18 cellular contexts compared by ENCODE assay signal in the genomic region with DNA sequence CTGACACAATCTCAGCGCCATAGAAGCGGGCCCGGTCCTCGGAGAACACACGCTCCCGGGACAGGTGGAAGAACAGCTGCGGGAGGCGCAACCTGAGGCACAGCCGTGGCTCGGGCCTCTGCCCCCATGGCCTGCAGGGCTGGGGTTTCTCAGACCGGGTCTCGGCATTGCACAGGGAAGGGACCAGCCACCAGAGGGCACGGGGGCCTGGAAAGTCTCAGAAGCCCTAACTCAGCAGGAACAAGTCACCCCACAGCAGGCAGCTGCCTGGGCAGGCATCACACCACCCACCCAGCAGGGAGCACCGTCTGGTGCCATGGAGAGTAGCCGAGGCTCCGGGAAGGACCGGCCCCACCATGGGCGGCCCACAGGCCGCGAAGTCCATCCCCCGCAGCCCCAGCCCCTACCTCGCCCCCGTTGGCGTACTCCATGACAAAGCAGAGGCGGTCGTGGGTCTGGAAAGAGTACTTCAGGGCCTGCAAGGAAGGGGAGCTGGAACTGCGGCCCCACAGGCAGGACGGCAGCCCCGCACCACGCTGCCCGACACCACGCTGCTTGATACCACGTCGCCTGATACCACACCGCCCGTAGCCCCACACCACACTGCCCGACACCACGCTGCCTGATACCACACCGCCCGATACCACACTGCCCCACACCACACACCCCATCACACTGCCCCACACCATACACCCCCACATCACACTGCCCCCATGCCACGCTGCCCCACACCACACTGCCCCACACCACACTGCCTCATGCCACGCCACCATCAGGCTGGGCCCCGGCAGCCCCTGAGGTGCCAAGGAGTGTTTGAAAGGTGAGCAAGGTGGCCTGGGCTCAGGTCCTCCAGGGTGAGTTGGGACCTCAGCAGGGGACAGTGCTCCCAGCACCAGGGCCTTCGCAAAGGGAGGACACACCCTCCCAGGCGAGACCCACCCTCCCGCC. TPM values are rescaled to one million over a fixed set of nuclear protein-coding genes. Genes with fewer than 3 reads are reported as not detected.
DNase-seq lines count a peak whose midpoint lies in the region; ATAC-seq, FAIRE-seq and TF ChIP-seq lines count a peak whose summit lies in the region.
"Had no signal": no experiment of that assay in that cellular context is flagged by ENCODE, and none has a peak within 500 bp of the region (broad histone marks: within the 10 kb centered on the region; RNA-seq: fewer than 3 reads in every experiment).

No MANE protein-coding gene starts in this region.

- H3K27ac ChIP-seq in A549 = no peak overlapping the region
- peak overlapping the region; percentile 28 for H3K27ac ChIP-seq in RWPE1
- no peak overlapping the region for H3K27ac ChIP-seq in mesenchymal stem cell (ENCODE audit: low read length, poor library complexity, severe bottlenecking)
- H3K27ac ChIP-seq: colonic mucosa, skin epidermis had no signal

- no peak overlapping the region for H3K18ac ChIP-seq in mesenchymal stem cell (ENCODE audit: low read depth in 1 of 2, low read length in 2 of 2)

- 91% methylated on average over 25 of the region's 46 CpGs for WGBS in A549 (ENCODE audit: missing lambda C conversion rate)
- 97% methylated on average over 46 of the region's 46 CpGs for WGBS in mesenchymal stem cell

- no peak for TF ChIP-seq RAD21 in A549 (conservative IDR thresholded peaks at IDR 0.05 in 1 of 2, IDR thresholded peaks at IDR 0.05 in 1 of 2)

- H3K79me1 ChIP-seq in mesenchymal stem cell (replicated peaks; ENCODE audit: low read length, poor library complexity, severe bottlenecking) = peaks cover 25% of the 10 kb centered on the region

- no peak overlapping the region for H2AK5ac ChIP-seq in mesenchymal stem cell (ENCODE audit: low read length, severe bottlenecking)

- CTCF ChIA-PET in A549 (lab: Yijun Ruan, JAX) = interaction anchor here (1.2 to 9.3 kb wide), 3 partner anchors 47 to 53 kb away, joined by 3 to 88 read pairs (median 4); no protein-coding TSS in a partner anchor
- CTCF ChIA-PET in RWPE1 (lab: Yijun Ruan, JAX) = interaction anchor here (0.6 kb wide), 1 partner anchor 47 kb away, joined by 4 read pairs; no protein-coding TSS in a partner anchor

- POLR2A ChIA-PET in A549 (lab: Yijun Ruan, JAX) = no interaction called here
- POLR2A ChIA-PET in RWPE1 (lab: Yijun Ruan, JAX; ENCODE audit: low non-redundant PET) = interaction anchor here (0.6 kb wide), 1 partner anchor 73 kb away, joined by 6 read pairs; no protein-coding TSS in a partner anchor

- H3K4me3 ChIP-seq in A549 = no peak overlapping the region
- no peak overlapping the region for H3K4me3 ChIP-seq in mesenchymal stem cell (ENCODE audit: insufficient read depth in 1 of 2, low read depth in 1 of 2, low read length in 2 of 2)
- H3K4me3 ChIP-seq: colonic mucosa, skin epidermis had no signal

- no peak overlapping the region for H3K14ac ChIP-seq in mesenchymal stem cell (ENCODE audit: low read length in 2 of 2)

- TF ChIP-seq POLR2A in A549 (IDR thresholded peaks at IDR 0.05; ENCODE audit: low read length) = no peak

- peak in 1 of 2 experiments; percentile 5; a peak in 2 of 6 replicates for ATAC-seq in A549
- ATAC-seq: activated naive CD4-positive, alpha-beta T cell treated with anti-CD3 and anti-CD28 coated beads, Interleukin-2, amount 50 U/mL, for 72 hours; activated T-cell treated with anti-CD3 and anti-CD28 coated beads, Interleukin-2, amount 50 U/mL, for 72 hours had no signal

- H2AFZ ChIP-seq in mesenchymal stem cell (ENCODE audit: low read depth, low read length) = no peak overlapping the region

- no peak overlapping the region for H4K8ac ChIP-seq in mesenchymal stem cell (ENCODE audit: low read length)

- no peak for DNase-seq in A549 (ENCODE audit: low read depth in 1 of 2, low spot score in 1 of 2)
- peak; percentile 71 for DNase-seq in COR-L47 (lab: John Stamatoyannopoulos, UW)
- no peak for DNase-seq in RWPE1 (ENCODE audit: low spot score)
- no peak for DNase-seq in mesenchymal stem cell
- no peak for DNase-seq in glomerular visceral epithelial cell (ENCODE audit: extremely low spot score)
- no peak for DNase-seq in NCI-H748 (lab: John Stamatoyannopoulos, UW; ENCODE audit: unreplicated experiment)
- DNase-seq in DMS153 (lab: John Stamatoyannopoulos, UW) = no peak
- DNase-seq in activated CD4-positive, alpha-beta T cell treated with anti-CD3 and anti-CD28 coated beads, Interleukin-2, amount 50 U/mL, for 1 hour = no peak
- DNase-seq: activated T-cell treated with anti-CD3 and anti-CD28 coated beads, Interleukin-2, amount 50 U/mL, for 72 hours; colonic mucosa; kidney glomerular epithelial cell; natural killer cell; NCI-H1436 treated with DMSO at 0.1 percent for 48 hours; NCI-H446; stimulated activated CD4-positive, alpha-beta T cell treated with anti-CD3 and anti-CD28 coated beads, Interleukin-2, amount 100 ng/mL, for 48 hours; T1000 had no signal

- no peaks in the 10 kb centered on the region for H3K27me3 ChIP-seq in mesenchymal stem cell (ENCODE audit: control insufficient read depth in 1 of 2, insufficient read depth in 1 of 2, low read length in 2 of 2)
- H3K27me3 ChIP-seq: colonic mucosa had no signal

- no peak overlapping the region for H2BK120ac ChIP-seq in mesenchymal stem cell (ENCODE audit: low read depth, low read length)

- H2BK15ac ChIP-seq in mesenchymal stem cell (ENCODE audit: low read depth, poor library complexity, severe bottlenecking) = no peak overlapping the region

- peak overlapping the region; percentile 56 for H4K91ac ChIP-seq in mesenchymal stem cell (ENCODE audit: low read length)

- H3K4me1 ChIP-seq in A549 (peaks cover 11% of the 10 kb centered on the region), mesenchymal stem cell (ENCODE audit: control insufficient read depth, insufficient read depth, low read depth, low read length) (peaks cover 23% of the 10 kb centered on the region)
- H3K4me1 ChIP-seq: colonic mucosa had no signal

- H3K23ac ChIP-seq in mesenchymal stem cell (ENCODE audit: low read length in 2 of 2) = no peak overlapping the region

- no peak for TF ChIP-seq EP300 in A549 (IDR thresholded peaks at IDR 0.05)

- no peak overlapping the region for H2BK12ac ChIP-seq in mesenchymal stem cell (ENCODE audit: low read length in 2 of 2)

- TF ChIP-seq CTCF in A549 (IDR thresholded peaks at IDR 0.05) (no peak), RWPE1 (conservative IDR thresholded peaks at IDR 0.05; ENCODE audit: low read depth) (no peak)

- H3K9ac ChIP-seq in mesenchymal stem cell (ENCODE audit: low read length) = no peak overlapping the region

- H3K9me3 ChIP-seq in A549 = peaks cover 2% of the 10 kb centered on the region; the same call in 1 of the 3 replicates
- no peaks in the 10 kb centered on the region for H3K9me3 ChIP-seq in mesenchymal stem cell (ENCODE audit: control insufficient read depth, low read length)
- H3K9me3 ChIP-seq: colonic mucosa had no signal

- H3K4me2 ChIP-seq in A549 (no peak overlapping the region), mesenchymal stem cell (ENCODE audit: low read length, poor library complexity, severe bottlenecking) (no peak overlapping the region)

- no peak overlapping the region for H2BK5ac ChIP-seq in mesenchymal stem cell (ENCODE audit: low read depth, low read length, poor library complexity, severe bottlenecking)

- no peak for FAIRE-seq in A549 (lab: Jason Lieb, UNC)

- H3K36me3 ChIP-seq in mesenchymal stem cell (ENCODE audit: control insufficient read depth in 1 of 2, insufficient read depth in 2 of 2, low read depth in 1 of 2, low read length in 2 of 2) = peaks cover 51 to 95% of the 10 kb centered on the region in 2 experiments

- H3K4ac ChIP-seq in mesenchymal stem cell (ENCODE audit: low read depth in 1 of 2, low read length in 2 of 2) = no peak overlapping the region

TF ChIP-seq in A549, 52 proteins besides CTCF, POLR2A, EP300 and RAD21:
- TF ChIP-seq RNF2 (IDR thresholded peaks at IDR 0.05; ENCODE audit: borderline replicate concordance, low read depth) = no peak
- no peak for TF ChIP-seq SMC3 (IDR thresholded peaks at IDR 0.05)
- peak; percentile 2 for TF ChIP-seq MAFK (IDR thresholded peaks at IDR 0.05; ENCODE audit: partially characterized antibody)

RNA-seq across cellular contexts. Expression of gene SIVA1, which starts 20.8 kb away (rescaled TPM):
- polyA plus RNA-seq in A549 (2011; rRNA removed) (90.0 and 94.2 TPM in 2 replicates), A549 (2017; fragmentation: RNase III; extraction: RNeasy Plus Mini Kit Qiagen cat#74134 plus additional on column Dnase treatment) (157 to 169 TPM (median 163 TPM) in 3 replicates)
- polyA plus RNA-seq in A549 (2012; cell fraction: cytosol; rRNA removed) = 477 and 601 TPM in 2 replicates
- 376 and 581 TPM in 2 replicates for polyA plus RNA-seq in A549 (2012; cell fraction: nucleus; rRNA removed)
- 12.3 and 14.4 TPM in 2 replicates for polyA minus RNA-seq in A549 (2011; rRNA and poly(A)+ RNA removed)
- 68.6 TPM for polyA plus RNA-seq in mesenchymal stem cell (2013, experiment 1 of 2)
- 73.5 TPM for polyA plus RNA-seq in mesenchymal stem cell (2013, experiment 2 of 2)

RNA-seq across cellular contexts. Expression of gene AKT1, which starts 21.8 kb away (rescaled TPM):
- polyA plus RNA-seq in A549 (2011; rRNA removed) (66.0 and 70.2 TPM in 2 replicates), A549 (2017; fragmentation: RNase III; extraction: RNeasy Plus Mini Kit Qiagen cat#74134 plus additional on column Dnase treatment) (87.1 to 93.8 TPM (median 93.0 TPM) in 3 replicates)
- polyA plus RNA-seq in A549 (2012; cell fraction: cytosol; rRNA removed) = 164 and 170 TPM in 2 replicates
- 315 and 328 TPM in 2 replicates for polyA plus RNA-seq in A549 (2012; cell fraction: nucleus; rRNA removed)
- 138 and 139 TPM in 2 replicates for polyA minus RNA-seq in A549 (2011; rRNA and poly(A)+ RNA removed)
- polyA plus RNA-seq in mesenchymal stem cell (2013, experiment 1 of 2) = 106 TPM
- polyA plus RNA-seq in mesenchymal stem cell (2013, experiment 2 of 2) = 108 TPM

RNA-seq across cellular contexts. Expression of gene ZBTB42, which starts 27.1 kb away (rescaled TPM):
- polyA plus RNA-seq in A549 (2011; rRNA removed) = 1.6 and 2.1 TPM in 2 replicates
- polyA plus RNA-seq in A549 (2012; cell fraction: cytosol; rRNA removed) = 1.6 and 2.9 TPM in 2 replicates
- polyA plus RNA-seq in A549 (2012; cell fraction: nucleus; rRNA removed) = 2.3 and 2.9 TPM in 2 replicates
- 2.3 to 3.1 TPM (median 2.6 TPM) in 3 replicates for polyA plus RNA-seq in A549 (2017; fragmentation: RNase III; extraction: RNeasy Plus Mini Kit Qiagen cat#74134 plus additional on column Dnase treatment)
- polyA minus RNA-seq in A549 (2011; rRNA and poly(A)+ RNA removed) = 3.9 and 4.1 TPM in 2 replicates
- polyA plus RNA-seq in mesenchymal stem cell (2013, experiment 1 of 2) = 1.8 TPM
- polyA plus RNA-seq in mesenchymal stem cell (2013, experiment 2 of 2) = 1.6 TPM

RNA-seq across cellular contexts. Expression of gene ADSS1, which starts 49.8 kb away (rescaled TPM):
- 8.8 and 10.1 TPM in 2 replicates for polyA plus RNA-seq in A549 (2011; rRNA removed)
- 6.0 and 6.2 TPM in 2 replicates for polyA plus RNA-seq in A549 (2012; cell fraction: cytosol; rRNA removed)
- polyA plus RNA-seq in A549 (2012; cell fraction: nucleus; rRNA removed) = 17.9 and 19.6 TPM in 2 replicates
- 6.2 to 8.3 TPM (median 7.4 TPM) in 3 replicates for polyA plus RNA-seq in A549 (2017; fragmentation: RNase III; extraction: RNeasy Plus Mini Kit Qiagen cat#74134 plus additional on column Dnase treatment)
- polyA minus RNA-seq in A549 (2011; rRNA and poly(A)+ RNA removed) = 6.5 and 9.5 TPM in 2 replicates
- polyA plus RNA-seq in mesenchymal stem cell (2013, experiment 1 of 2) = 5.2 TPM
- 4.8 TPM for polyA plus RNA-seq in mesenchymal stem cell (2013, experiment 2 of 2)
